Comparison of ENCODE assay signal across 2 cellular contexts in the genomic region with DNA sequence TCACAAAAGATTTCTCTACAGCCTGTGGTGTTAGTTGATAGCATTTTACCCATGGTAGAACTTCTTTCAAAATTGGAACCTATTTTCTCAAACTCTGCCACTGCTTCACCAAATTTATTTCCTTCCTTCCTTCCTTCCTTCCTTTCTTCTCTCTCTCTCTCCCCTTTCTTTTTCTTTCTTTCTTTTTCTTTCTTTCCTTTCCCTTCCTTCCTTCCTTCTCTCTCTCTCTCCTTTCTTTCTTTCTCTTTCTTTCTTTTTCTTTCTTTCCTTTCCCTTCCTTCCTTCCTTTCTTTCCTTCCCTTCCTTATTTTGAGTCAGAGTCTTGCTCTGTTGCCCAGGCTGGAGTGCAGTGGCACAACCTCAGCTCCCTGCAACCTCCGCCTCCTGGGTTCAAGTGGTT.
TF ChIP-seq lines count a peak whose summit lies in the region.

No MANE protein-coding gene starts in this region.

TF ChIP-seq in HEK293, 187 proteins besides CTCF, POLR2A, EP300 and RAD21:
- TF ChIP-seq PRDM1 (tag by site-specific recombination; IDR thresholded peaks at IDR 0.05) (peak; percentile 95), ZNF366 (tag by site-specific recombination; conservative IDR thresholded peaks at IDR 0.05) (peak; percentile 94)
TF ChIP-seq in HEK293: peak in this region for 2; not testable (repeated sequence) for 185.

TF ChIP-seq in GM12878, 131 proteins besides CTCF, POLR2A, EP300 and RAD21:
- 0 out of 2 replicates have a peak, but pooled peaks have one; percentile 32 for TF ChIP-seq HDGF (IDR thresholded peaks at IDR 0.05)
- 0 out of 2 replicates have a peak, but pooled peaks have one; percentile 13 for TF ChIP-seq MTA2 (IDR thresholded peaks at IDR 0.05; ENCODE audit: low read depth)
- TF ChIP-seq NBN (IDR thresholded peaks at IDR 0.05) = 0 out of 2 replicates have a peak, but pooled peaks have one; percentile 30
